Comparison of ENCODE assay signal across 13 cellular contexts in genomic region chr19:29928831-29929230, GRCh38. TPM values are rescaled to one million over a fixed set of nuclear protein-coding genes. Genes with fewer than 3 reads are reported as not detected.
DNase-seq lines count a peak whose midpoint lies in the region; ATAC-seq, FAIRE-seq and TF ChIP-seq lines count a peak whose summit lies in the region.
"Had no signal": no experiment of that assay in that cellular context is flagged by ENCODE, and none has a peak within 500 bp of the region (broad histone marks: within the 10 kb centered on the region; RNA-seq: fewer than 3 reads in every experiment).

No MANE protein-coding gene starts in this region.

- POLR2A ChIA-PET in K562 (lab: Yijun Ruan, JAX): no interaction called here

- H3K9me3 ChIP-seq in K562 (replicated peaks; ENCODE audit: control insufficient read depth, insufficient read depth, low read depth, low read length) (no peaks in the 10 kb centered on the region), BE2C (no peaks in the 10 kb centered on the region), T-helper 17 cell (ENCODE audit: control insufficient read depth, low read length, poor library complexity, severe bottlenecking) (no peaks in the 10 kb centered on the region)

- no peak overlapping the region for H3K4me2 ChIP-seq in K562 (ENCODE audit: insufficient read depth, low read length)

- H3K27me3 ChIP-seq in K562 (ENCODE audit: control insufficient read depth in 2 of 2, insufficient read depth in 2 of 2, low read length in 2 of 2) (peaks cover 3 to 18% of the 10 kb centered on the region in 2 experiments; a peak in 3 of 5 replicates), BE2C (no peaks in the 10 kb centered on the region)

- H4K20me1 ChIP-seq in K562 (replicated peaks; ENCODE audit: control insufficient read depth, insufficient read depth, low read length): no peaks in the 10 kb centered on the region

- no peak for TF ChIP-seq POLR2A in K562 (conservative IDR thresholded peaks at IDR 0.05)

- no peaks in the 10 kb centered on the region for H3K4me1 Mint-ChIP-seq in T-helper 17 cell

- no peak overlapping the region for H3K4me3 Mint-ChIP-seq in T-helper 17 cell
- H3K4me3 Mint-ChIP-seq: effector memory CD8-positive, alpha-beta T cell had no signal

- in situ Hi-C loops in K562 (cut with MboI): no loop called here

- no peak overlapping the region for H3K27ac Mint-ChIP-seq in T-helper 17 cell
- H3K27ac Mint-ChIP-seq: effector memory CD8-positive, alpha-beta T cell had no signal

- H3K36me3 ChIP-seq in K562 (ENCODE audit: control insufficient read depth, insufficient read depth, low read length) (no peaks in the 10 kb centered on the region), BE2C (no peaks in the 10 kb centered on the region)

- no peaks in the 10 kb centered on the region for H3K36me3 Mint-ChIP-seq in T-helper 17 cell (ENCODE audit: low read depth)

- intact Hi-C loops in K562 (cut with micrococcal nuclease): no loop called here

- no peak overlapping the region for H3K9ac ChIP-seq in K562 (ENCODE audit: insufficient read depth in 1 of 2, low read depth in 2 of 2, low read length in 2 of 2)

- H3K79me2 ChIP-seq in K562 (ENCODE audit: control insufficient read depth, insufficient read depth, low read length): no peaks in the 10 kb centered on the region

- peaks cover 11% of the 10 kb centered on the region for H3K27me3 Mint-ChIP-seq in T-helper 17 cell

- no peaks in the 10 kb centered on the region for H3K9me1 ChIP-seq in K562 (ENCODE audit: control insufficient read depth, insufficient read depth, low read length)

- no peak for DNase-seq in K562 (ENCODE audit: extremely low read depth in 1 of 4, low spot score in 3 of 4)
- no peak for DNase-seq in BE2C
- DNase-seq in T-helper 17 cell: no peak
- no peak for DNase-seq in D721Med (ENCODE audit: insufficient read length, low spot score)
- DNase-seq in activated T-cell treated with anti-CD3 and anti-CD28 coated beads, Interleukin-2, amount 50 U/mL, for 1 hour: no peak
- DNase-seq: activated CD8-positive, alpha-beta memory T cell treated with anti-CD3 and anti-CD28 coated beads, Interleukin-2, amount 50 U/mL, for 4 hours; amniotic stem cell; effector memory CD8-positive, alpha-beta T cell; NCI-H2171 treated with DMSO at 0.1 percent for 48 hours had no signal

- no peak overlapping the region for H3K27ac ChIP-seq in K562 (ENCODE audit: extremely low read depth, low read depth, low read length)

- BruUV-seq in K562 (replicated peaks; lab: Mats Ljungman, UMichigan): no TSS peak

- TF ChIP-seq RAD21 in K562 (CRISPR knock-in tag; conservative IDR thresholded peaks at IDR 0.05 in 1 of 2, IDR thresholded peaks at IDR 0.05 in 1 of 2): no peak

- TF ChIP-seq CTCF in K562 (IDR thresholded peaks at IDR 0.05 in 2 of 3, conservative IDR thresholded peaks at IDR 0.05 in 1 of 3; ENCODE audit: insufficient read depth in 2 of 3, low read depth in 1 of 3, low read length in 3 of 3) (no peak), BE2C (IDR thresholded peaks at IDR 0.05; ENCODE audit: low read depth, low read length) (no peak), D721Med (IDR thresholded peaks at IDR 0.05; ENCODE audit: insufficient read depth, missing control alignments) (no peak)

- H3K4me1 ChIP-seq in K562 (replicated peaks in 1 of 2; ENCODE audit: control insufficient read depth in 2 of 2, insufficient read depth in 2 of 2, low read length in 2 of 2) (no peaks in the 10 kb centered on the region; a peak in 2 of 5 replicates), BE2C (no peaks in the 10 kb centered on the region)

- CTCF ChIA-PET in K562 (lab: Yijun Ruan, JAX; ENCODE audit: low intra/inter-chr PET ratio): no interaction called here

- TF ChIP-seq EP300 in K562 (IDR thresholded peaks at IDR 0.05; ENCODE audit: low read length): no peak

- no peak overlapping the region for H3K4me3 ChIP-seq in K562
- H3K4me3 ChIP-seq in BE2C (ENCODE audit: low read depth, low read length): no peak overlapping the region

- FAIRE-seq in K562 (lab: Jason Lieb, UNC) (no peak), D721Med (lab: Jason Lieb, UNC) (no peak)

- WGBS in K562 (ENCODE audit: insufficient coverage, low coverage, missing lambda C conversion rate): 0% methylated on average over 1 of the region's 1 CpG

- peak; percentile 89 for ATAC-seq in GM18861 (IDR thresholded peaks at IDR 0.05; ENCODE audit: unreplicated experiment)
- ATAC-seq in GM21526 (IDR thresholded peaks at IDR 0.05; ENCODE audit: low FRiP score, unreplicated experiment): peak; percentile 73
- peak; percentile 78 for ATAC-seq in HG03060 (IDR thresholded peaks at IDR 0.05; ENCODE audit: low read depth, unreplicated experiment)
- ATAC-seq in K562: no peak
- ATAC-seq in T-helper 17 cell: no peak
- ATAC-seq: effector memory CD8-positive, alpha-beta T cell; left lobe of liver had no signal

- H2AFZ ChIP-seq in K562 (ENCODE audit: low read depth, low read length): peak overlapping the region; percentile 56; the same call in 1 of the 2 replicates

TF ChIP-seq in K562, 482 proteins besides CTCF, POLR2A, EP300 and RAD21:
- TF ChIP-seq SRSF3 (IDR thresholded peaks at IDR 0.05; ENCODE audit: insufficient read depth, low read length): no peak
- TF ChIP-seq ZNF311 (CRISPR knock-in tag; IDR thresholded peaks at IDR 0.05): no peak
- no peak for TF ChIP-seq ZNF24 (IDR thresholded peaks at IDR 0.05)

RNA-seq across cellular contexts. Expression of gene URI1, which starts 13.2 kb away (rescaled TPM):
- 23.1 and 114 TPM in 2 replicates for total RNA-seq in K562 (2011; cell fraction: chromatin; rRNA removed; ENCODE audit: low replicate concordance)
- 15.7 and 23.2 TPM in 2 replicates for total RNA-seq in K562 (2011; cell fraction: nucleolus; rRNA removed)
- 37.5 and 49.5 TPM in 2 replicates for total RNA-seq in K562 (2011; cell fraction: nucleoplasm; rRNA removed)
- 50.9 and 61.3 TPM in 2 replicates for total RNA-seq in K562 (2014; rRNA removed)
- 87.4 and 99.1 TPM in 2 replicates for total RNA-seq in K562 (2014; rRNA removed; fragmentation: Illumina TruSeq; extraction: Trizol)
- 79.8 and 83.2 TPM in 2 replicates for total RNA-seq in K562 (2015; rRNA removed; fragmentation: Illumina TruSeq; extraction: Trizol)
- total RNA-seq in K562 (2021): 61.5 and 63.9 TPM in 2 replicates
- 71.8 and 83.5 TPM in 2 replicates for polyA plus RNA-seq in K562 (2011; rRNA removed)
- polyA plus RNA-seq in K562 (2011; cell fraction: cytosol; rRNA removed): 12.0 and 34.1 TPM in 2 replicates
- polyA plus RNA-seq in K562 (2011; cell fraction: nucleus; rRNA removed): 44.6 and 76.9 TPM in 2 replicates
- 56.1 and 58.5 TPM in 2 replicates for polyA plus RNA-seq in K562 (2012)
- polyA plus RNA-seq in K562 (2014; fragmentation: Illumina TruSeq; extraction: Trizol): 67.9 and 78.2 TPM in 2 replicates
- polyA plus RNA-seq in K562 (2014; fragmentation: Nextera tagmentation; extraction: Ambion mirVana): 10 to 100 TPM; 16.9 to 19.8 TPM
- 50.6 and 56.7 TPM in 2 replicates for polyA plus RNA-seq in K562 (2014; rRNA removed)
- 190 and 200 TPM in 2 replicates for polyA minus RNA-seq in K562 (2011; rRNA and poly(A)+ RNA removed)
- polyA minus RNA-seq in K562 (2011; cell fraction: cytosol; rRNA and poly(A)+ RNA removed): 36.9 and 45.0 TPM in 2 replicates
- polyA minus RNA-seq in K562 (2011; cell fraction: nucleus; rRNA and poly(A)+ RNA removed): 52.9 and 97.6 TPM in 2 replicates
- 78.3 TPM for polyA plus RNA-seq in BE2C (2012; ENCODE audit: insufficient read depth, insufficient read length, low read depth)
- 10 to 100 TPM; 67.6 to 70.9 TPM for total RNA-seq in T-helper 17 cell

Comparison
In these comparisons a context has a peak if more than half of its experiments do, and no peak if none do; other contexts are left out.
1. ATAC-seq: peak in GM18861 (single experiment), GM21526 (single experiment) and HG03060 (single experiment); none in K562 (single experiment) and T-helper 17 cell (single experiment).